1 cellular context compared by ENCODE assay signal in genomic region chr5:10494497-10494896, GRCh38.
TF ChIP-seq lines count a peak whose summit lies in the region.

No MANE protein-coding gene starts in this region.

TF ChIP-seq in K562, 482 proteins besides CTCF, POLR2A, EP300 and RAD21 (continued from another document):
- TF ChIP-seq, protein P1, sequence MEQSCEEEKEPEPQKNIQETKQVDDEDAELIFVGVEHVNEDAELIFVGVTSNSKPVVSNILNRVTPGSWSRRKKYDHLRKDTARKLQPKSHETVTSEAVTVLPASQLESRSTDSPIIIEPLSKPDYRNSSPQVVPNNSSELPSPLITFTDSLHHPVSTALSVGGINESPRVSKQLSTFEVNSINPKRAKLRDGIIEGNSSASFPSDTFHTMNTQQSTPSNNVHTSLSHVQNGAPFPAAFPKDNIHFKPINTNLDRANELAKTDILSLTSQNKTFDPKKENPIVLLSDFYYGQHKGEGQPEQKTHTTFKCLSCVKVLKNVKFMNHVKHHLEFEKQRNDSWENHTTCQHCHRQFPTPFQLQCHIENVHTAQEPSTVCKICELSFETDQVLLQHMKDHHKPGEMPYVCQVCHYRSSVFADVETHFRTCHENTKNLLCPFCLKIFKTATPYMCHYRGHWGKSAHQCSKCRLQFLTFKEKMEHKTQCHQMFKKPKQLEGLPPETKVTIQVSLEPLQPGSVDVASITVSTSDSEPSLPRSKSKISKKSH (CRISPR knock-in tag; IDR thresholded peaks at IDR 0.05), result peak; percentile 80; the same call in 1 of the 2 replicates
- TF ChIP-seq CBX3 (IDR thresholded peaks at IDR 0.05; ENCODE audit: borderline replicate concordance in 1 of 2, low read length in 2 of 2) (peak in 1 of 2 experiments; percentile 69; a peak in 2 of 3 replicates), TRIM28 (IDR thresholded peaks at IDR 0.05) (peak; percentile 94)
